Comparison of ENCODE assay signal across 20 cellular contexts in genomic region chr11:34180045-34180813, GRCh38.
DNase-seq lines count a peak whose midpoint lies in the region; ATAC-seq, FAIRE-seq and TF ChIP-seq lines count a peak whose summit lies in the region.
"Had no signal": no experiment of that assay in that cellular context is flagged by ENCODE, and none has a peak within 500 bp of the region (broad histone marks: within the 10 kb centered on the region; RNA-seq: fewer than 3 reads in every experiment).

No MANE protein-coding gene starts in this region.

- peak overlapping the region in 1 of 2 donors; percentile 58 for H3K27ac Mint-ChIP-seq in stimulated activated naive CD8-positive, alpha-beta T cell treated with anti-CD3 and anti-CD28 coated beads, Interleukin-15, amount 100 ng/mL, for 72 hours
- H3K27ac Mint-ChIP-seq: CD4-positive, alpha-beta T cell had no signal

- no peaks in the 10 kb centered on the region for H3K27me3 ChIP-seq in mammary epithelial cell (ENCODE audit: insufficient read depth, low read length)
- no peaks in the 10 kb centered on the region for H3K27me3 ChIP-seq in breast epithelium
- no peaks in the 10 kb centered on the region for H3K27me3 ChIP-seq in HepG2 (ENCODE audit: control insufficient read depth in 1 of 2, insufficient read depth in 2 of 2, low read length in 2 of 2)
- no peaks in the 10 kb centered on the region for H3K27me3 ChIP-seq in tibial nerve
- H3K27me3 ChIP-seq: foreskin keratinocyte, tibial artery had no signal

- dilution Hi-C loops in mammary epithelial cell (cut with HindIII; ENCODE audit: low sequenced_read_pairs), result loop anchor here (5.0 kb wide), 1 partner anchor 172 kb away; no protein-coding TSS in a partner anchor

- POLR2A ChIA-PET in HepG2 (lab: Yijun Ruan, JAX), result no interaction called here

- peaks cover 7% of the 10 kb centered on the region for H3K27me3 Mint-ChIP-seq in stimulated activated naive CD8-positive, alpha-beta T cell treated with anti-CD3 and anti-CD28 coated beads, Interleukin-15, amount 100 ng/mL, for 72 hours
- H3K27me3 Mint-ChIP-seq: CD4-positive, alpha-beta T cell had no signal

- 50% methylated on average over 6 of the region's 6 CpGs for WGBS in mammary epithelial cell (ENCODE audit: low coverage, missing lambda C conversion rate)
- 91% methylated on average over 6 of the region's 6 CpGs for WGBS in HepG2 (ENCODE audit: low lambda C conversion rate)
- 56 to 59% methylated on average over 6 of the region's 6 CpGs for WGBS in tibial nerve, 2 donors

- H2AFZ ChIP-seq in mammary epithelial cell (ENCODE audit: low read depth, low read length) (no peak overlapping the region), HepG2 (ENCODE audit: low read length) (no peak overlapping the region)

- H3K27ac ChIP-seq in mammary epithelial cell (ENCODE audit: insufficient read depth, low read depth, low read length), result no peak overlapping the region
- H3K27ac ChIP-seq in breast epithelium, result no peak overlapping the region
- H3K27ac ChIP-seq in VCaP, result peak overlapping the region; percentile 28
- H3K27ac ChIP-seq in HepG2 (ENCODE audit: extremely low read length, insufficient read depth, low read length), result no peak overlapping the region
- peak overlapping the region in 2 of 4 donors; percentile 68 to 74 for H3K27ac ChIP-seq in tibial nerve
- H3K27ac ChIP-seq: foreskin keratinocyte, tibial artery had no signal

- in situ Hi-C loops in mammary epithelial cell (cut with MboI; ENCODE audit: low sequenced_read_pairs in 2 of 2), result no loop called here
- in situ Hi-C loops in HepG2 (cut with HindIII; ENCODE audit: extremely low pct_ligation_motif_present, low pct_unique_long_range_greater_than_20kb), result no loop called here

- no peaks in the 10 kb centered on the region for H3K36me3 ChIP-seq in mammary epithelial cell (ENCODE audit: insufficient read depth, low read length)
- no peaks in the 10 kb centered on the region for H3K36me3 ChIP-seq in breast epithelium
- H3K36me3 ChIP-seq in HepG2 (replicated peaks in 1 of 2; ENCODE audit: control insufficient read depth in 1 of 2, insufficient read depth in 2 of 2, low read length in 2 of 2), result peaks cover 6 to 12% of the 10 kb centered on the region in 2 experiments; a peak in 2 of 5 replicates
- no peaks in the 10 kb centered on the region for H3K36me3 ChIP-seq in tibial nerve
- H3K36me3 ChIP-seq: tibial artery had no signal

- H3K4me3 ChIP-seq in mammary epithelial cell (replicated peaks in 1 of 3; ENCODE audit: insufficient read depth in 1 of 3, low read depth in 2 of 3, low read length in 3 of 3) (no peak overlapping the region), breast epithelium (no peak overlapping the region), HepG2 (replicated peaks in 1 of 3; ENCODE audit: insufficient read depth in 1 of 3, low read depth in 2 of 3, low read length in 3 of 3) (no peak overlapping the region), tibial nerve (no peak overlapping the region)
- H3K4me3 ChIP-seq: tibial artery had no signal

- TF ChIP-seq CTCF in mammary epithelial cell (conservative IDR thresholded peaks at IDR 0.05 in 1 of 2, IDR thresholded peaks at IDR 0.05 in 1 of 2; ENCODE audit: extremely low read depth in 1 of 2, insufficient read depth in 1 of 2, low read depth in 1 of 2, low read length in 2 of 2), result no peak
- no peak for TF ChIP-seq CTCF in breast epithelium (IDR thresholded peaks at IDR 0.05)
- TF ChIP-seq CTCF in GM20000 (IDR thresholded peaks at IDR 0.05; ENCODE audit: extremely low read depth, missing control alignments), result no peak
- TF ChIP-seq CTCF in VCaP (conservative IDR thresholded peaks at IDR 0.05), result no peak
- TF ChIP-seq CTCF in HepG2 (CRISPR knock-in tag; IDR thresholded peaks at IDR 0.05), result no peak
- no peak for TF ChIP-seq CTCF in tibial nerve (IDR thresholded peaks at IDR 0.05)

- H3K9me3 Mint-ChIP-seq in stimulated activated naive CD8-positive, alpha-beta T cell treated with anti-CD3 and anti-CD28 coated beads, Interleukin-15, amount 100 ng/mL, for 72 hours, result no peaks in the 10 kb centered on the region
- H3K9me3 Mint-ChIP-seq: CD4-positive, alpha-beta T cell had no signal

- H3K9me3 ChIP-seq in mammary epithelial cell (replicated peaks; ENCODE audit: insufficient read depth, low read length), result no peaks in the 10 kb centered on the region
- H3K9me3 ChIP-seq in breast epithelium, result no peaks in the 10 kb centered on the region
- no peaks in the 10 kb centered on the region for H3K9me3 ChIP-seq in HepG2 (ENCODE audit: low read length)
- H3K9me3 ChIP-seq in tibial nerve, result no peaks in the 10 kb centered on the region
- H3K9me3 ChIP-seq: tibial artery had no signal

- TF ChIP-seq RAD21 in HepG2 (CRISPR knock-in tag; IDR thresholded peaks at IDR 0.05), result no peak

- FAIRE-seq in HepG2 (lab: Jason Lieb, UNC), result no peak
- FAIRE-seq: kidney had no signal

- H3K4me1 Mint-ChIP-seq in stimulated activated naive CD8-positive, alpha-beta T cell treated with anti-CD3 and anti-CD28 coated beads, Interleukin-15, amount 100 ng/mL, for 72 hours, result peaks cover 60% of the 10 kb centered on the region

- H3K9ac ChIP-seq in mammary epithelial cell (ENCODE audit: insufficient read depth, low read length), result no peak overlapping the region
- H3K9ac ChIP-seq in HepG2 (ENCODE audit: insufficient read depth, low read depth, low read length), result no peak overlapping the region

- BruUV-seq in mammary epithelial cell (replicated peaks; lab: Mats Ljungman, UMichigan), result no TSS peak
- no TSS peak for BruUV-seq in HepG2 (replicated peaks; lab: Mats Ljungman, UMichigan)

- H4K20me1 ChIP-seq in mammary epithelial cell (ENCODE audit: insufficient read depth, low read length) (no peaks in the 10 kb centered on the region), HepG2 (ENCODE audit: insufficient read depth, low read length) (no peaks in the 10 kb centered on the region)

- TF ChIP-seq POLR2A in breast epithelium (IDR thresholded peaks at IDR 0.05), result no peak
- no peak for TF ChIP-seq POLR2A in HepG2 (IDR thresholded peaks at IDR 0.05; ENCODE audit: insufficient read depth in 1 of 2, low read depth in 2 of 2, low read length in 2 of 2)
- TF ChIP-seq POLR2A in tibial nerve (IDR thresholded peaks at IDR 0.05), result no peak

- intact Hi-C loops in mammary epithelial cell (cut with micrococcal nuclease) (no loop called here), breast epithelium (cut with DNase I; ENCODE audit: low total_unique reads) (no loop called here), HepG2 (cut with micrococcal nuclease; ENCODE audit: unreplicated experiment) (no loop called here)

- DNase-seq in mammary epithelial cell (peak; percentile 57), breast epithelium (ENCODE audit: low spot score in 2 of 2) (no peak), GM20000 (ENCODE audit: low spot score) (peak; percentile 60), NCI-H748 (lab: John Stamatoyannopoulos, UW; ENCODE audit: unreplicated experiment) (no peak), HepG2 (ENCODE audit: low spot score) (no peak), tibial nerve (ENCODE audit: low spot score in 2 of 2) (no peak)
- DNase-seq in stimulated activated naive CD8-positive, alpha-beta T cell treated with anti-CD3 and anti-CD28 coated beads, Interleukin-15, amount 100 ng/mL, for 72 hours, result peak in 1 of 2 donors; percentile 47
- DNase-seq: activated CD4-positive, alpha-beta T cell treated with anti-CD3 and anti-CD28 coated beads, Interleukin-2, amount 50 U/mL, for 4 hours; CD4-positive, alpha-beta T cell; dermis blood vessel endothelial cell; DMS53; foreskin keratinocyte; HCEC 1CT; kidney; NCI-H1694 treated with DMSO at 0.1 percent for 48 hours; NCI-H226; right cardiac atrium; stimulated activated CD4-positive, alpha-beta T cell treated with anti-CD3 and anti-CD28 coated beads, Interleukin-15, amount 100 ng/mL, for 24 hours; tibial artery had no signal

- H3K79me2 ChIP-seq in mammary epithelial cell (ENCODE audit: insufficient read depth, low read length) (no peaks in the 10 kb centered on the region), HepG2 (ENCODE audit: insufficient read depth, low read length) (no peaks in the 10 kb centered on the region)

- H3K4me3 Mint-ChIP-seq in stimulated activated naive CD8-positive, alpha-beta T cell treated with anti-CD3 and anti-CD28 coated beads, Interleukin-15, amount 100 ng/mL, for 72 hours, result no peak overlapping the region
- H3K4me3 Mint-ChIP-seq: CD4-positive, alpha-beta T cell had no signal

- no peak for TF ChIP-seq EP300 in HepG2 (IDR thresholded peaks at IDR 0.05; ENCODE audit: low read depth in 2 of 2, low read length in 2 of 2)
- TF ChIP-seq EP300 in HepG2 (CRISPR knock-in tag; IDR thresholded peaks at IDR 0.05; ENCODE audit: borderline replicate concordance), result no peak
- TF ChIP-seq EP300 in tibial nerve (IDR thresholded peaks at IDR 0.05), result peak in 1 of 2 donors; percentile 58

- H3K4me1 ChIP-seq in mammary epithelial cell (ENCODE audit: insufficient read depth, low read length) (peaks cover 13% of the 10 kb centered on the region), breast epithelium (no peaks in the 10 kb centered on the region), HepG2 (ENCODE audit: insufficient read depth, low read length) (no peaks in the 10 kb centered on the region), tibial nerve (peaks cover 0 to 72% (median 14%) of the 10 kb centered on the region in 4 donors)

- H3K4me2 ChIP-seq in mammary epithelial cell (ENCODE audit: insufficient read depth, low read depth, low read length) (no peak overlapping the region), HepG2 (ENCODE audit: low read depth, low read length) (no peak overlapping the region)

- peak; percentile 87 for ATAC-seq in stimulated activated naive CD8-positive, alpha-beta T cell treated with anti-CD3 and anti-CD28 coated beads, Interleukin-15, amount 100 ng/mL, for 72 hours
- ATAC-seq in HepG2, result no peak
- ATAC-seq: foreskin keratinocyte, right cardiac atrium had no signal

- CTCF ChIA-PET in mammary epithelial cell (lab: Charles Lee; ENCODE audit: low non-redundant PET), result no interaction called here
- CTCF ChIA-PET in HepG2 (lab: Yijun Ruan, JAX; ENCODE audit: low intra/inter-chr PET ratio, low total read pairs), result no interaction called here

TF ChIP-seq in HepG2, 621 proteins besides CTCF, POLR2A, EP300 and RAD21:
- no peak for TF ChIP-seq ZBTB42 (CRISPR knock-in tag; IDR thresholded peaks at IDR 0.05)

Comparison
In these comparisons a context has a peak if more than half of its experiments do, and no peak if none do; other contexts are left out.
1. DNase-seq: peak in mammary epithelial cell (single experiment) and GM20000 (single experiment); none in breast epithelium (0 of 2), NCI-H748 (single experiment), HepG2 (single experiment) and tibial nerve (0 of 2).